8 cellular contexts compared by ENCODE assay signal in the genomic region with DNA sequence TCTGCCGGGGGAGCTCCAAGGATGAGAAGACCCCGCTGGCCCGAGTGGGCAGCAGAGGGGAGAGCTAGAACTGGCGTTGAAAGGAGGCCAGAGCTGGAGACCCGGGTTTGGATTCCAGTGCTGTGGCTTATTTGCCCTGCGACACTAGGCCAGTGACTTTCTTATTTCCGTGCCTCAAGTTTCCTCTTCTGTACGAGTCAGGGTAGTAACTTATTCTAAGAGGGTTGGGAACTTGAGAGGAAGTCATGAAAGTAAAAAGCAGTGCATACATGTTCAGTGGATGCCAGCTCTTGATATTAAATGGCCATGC. TPM values are rescaled to one million over a fixed set of nuclear protein-coding genes. Genes with fewer than 3 reads are reported as not detected.
DNase-seq lines count a peak whose midpoint lies in the region; ATAC-seq and TF ChIP-seq lines count a peak whose summit lies in the region.

No MANE protein-coding gene starts in this region.

- ATAC-seq in activated T-cell treated with anti-CD3 and anti-CD28 coated beads, Interleukin-2, amount 50 U/mL, for 72 hours (replicated peaks in 1 of 2) = no peak
- ATAC-seq in HG03175 (IDR thresholded peaks at IDR 0.05; ENCODE audit: unreplicated experiment) = no peak

- TF ChIP-seq CTCF in stomach (IDR thresholded peaks at IDR 0.05) = peak in 2 of 7 experiments; percentile 8 to 14

- 0 to 2% (median 1%) methylated on average over 8 of the region's 8 CpGs for WGBS in stomach, 5 donors

- peaks cover 36% of the 10 kb centered on the region for H3K4me1 Mint-ChIP-seq in activated T-cell treated with anti-CD3 and anti-CD28 coated beads, Interleukin-2, amount 50 U/mL, for 72 hours (ENCODE audit: low read depth)

- H3K27ac Mint-ChIP-seq in activated T-cell treated with anti-CD3 and anti-CD28 coated beads, Interleukin-2, amount 50 U/mL, for 72 hours = peak overlapping the region; percentile 99

- H3K36me3 Mint-ChIP-seq in activated T-cell treated with anti-CD3 and anti-CD28 coated beads, Interleukin-2, amount 50 U/mL, for 72 hours (ENCODE audit: insufficient read depth in 2 of 2) = peaks cover 7 to 8% of the 10 kb centered on the region in 2 donors

- H3K27me3 ChIP-seq in BLaER1 (no peaks in the 10 kb centered on the region), stomach (no peaks in the 10 kb centered on the region)

- peak overlapping the region; percentile 88 for H3K27ac ChIP-seq in BLaER1
- H3K27ac ChIP-seq in stomach = peak overlapping the region in 4 of 5 donors; percentile 81 to 91 (median 87)

- intact Hi-C loops in stomach (cut with DNase I; ENCODE audit: low total_unique reads) = loop anchor here (10.0 kb wide), 1 partner anchor 561 kb away; no protein-coding TSS in a partner anchor

- no peaks in the 10 kb centered on the region for H3K9me3 ChIP-seq in BLaER1
- H3K9me3 ChIP-seq in stomach = no peaks in the 10 kb centered on the region

- no peaks in the 10 kb centered on the region for H3K27me3 Mint-ChIP-seq in activated T-cell treated with anti-CD3 and anti-CD28 coated beads, Interleukin-2, amount 50 U/mL, for 72 hours (ENCODE audit: low read depth)

- H3K9me3 Mint-ChIP-seq in activated T-cell treated with anti-CD3 and anti-CD28 coated beads, Interleukin-2, amount 50 U/mL, for 72 hours = no peaks in the 10 kb centered on the region

- TF ChIP-seq POLR2A in stomach (IDR thresholded peaks at IDR 0.05) = no peak

- H3K4me1 ChIP-seq in BLaER1 (peaks cover 15% of the 10 kb centered on the region), stomach (peaks cover 12 to 68% (median 44%) of the 10 kb centered on the region in 4 donors)

- no peak for TF ChIP-seq EP300 in stomach (IDR thresholded peaks at IDR 0.05)

- peak overlapping the region; percentile 89 for H3K4me2 ChIP-seq in BLaER1

- H3K9ac ChIP-seq in BLaER1 = peak overlapping the region; percentile 91

- DNase-seq in HPDE6-E6E7 (ENCODE audit: extremely low spot score) = peak; percentile 16
- DNase-seq in activated T-cell treated with anti-CD3 and anti-CD28 coated beads, Interleukin-2, amount 50 U/mL, for 72 hours = no peak
- DNase-seq in stomach = no peak
- no peak for DNase-seq in NCI-H1092 treated with DMSO at 0.1 percent for 48 hours (lab: John Stamatoyannopoulos, UW)
- no peak for DNase-seq in NCI-H1417 (lab: John Stamatoyannopoulos, UW)

- H3K4me3 Mint-ChIP-seq in activated T-cell treated with anti-CD3 and anti-CD28 coated beads, Interleukin-2, amount 50 U/mL, for 72 hours = peak overlapping the region; percentile 100

- H3K4me3 ChIP-seq in BLaER1 (peak overlapping the region; percentile 89), iPS-11a (ENCODE audit: low read depth, low read length) (peak overlapping the region; percentile 89), stomach (peak overlapping the region; percentile 74 to 99 (median 92))

- peaks cover 52% of the 10 kb centered on the region for H4K20me1 ChIP-seq in BLaER1

- H3K36me3 ChIP-seq in BLaER1 (peaks cover 44% of the 10 kb centered on the region), stomach (peaks cover 23 to 43% (median 40%) of the 10 kb centered on the region in 4 donors)

RNA-seq across cellular contexts. Expression of a gene that starts 0.7 kb away (rescaled TPM):
- total RNA-seq in activated T-cell treated with anti-CD3 and anti-CD28 coated beads, Interleukin-2, amount 50 U/mL, for 72 hours = 10 to 100 TPM; 47.0 to 49.5 TPM
- total RNA-seq in stomach = 100 to 1,000 TPM in 2 of 5 donors, 10 to 100 TPM in 2, 1 to 10 TPM in 1; 8.2 to 175 (median 61.0) TPM
- 100 to 1,000 TPM in 2 of 3 donors, 10 to 100 TPM in 1; 77.5 to 145 (median 102) TPM for polyA plus RNA-seq in stomach

RNA-seq across cellular contexts. Expression of a gene that starts 11.8 kb away (rescaled TPM):
- 100 to 1,000 TPM; 112 TPM for total RNA-seq in activated T-cell treated with anti-CD3 and anti-CD28 coated beads, Interleukin-2, amount 50 U/mL, for 72 hours
- total RNA-seq in stomach = 10 to 100 TPM in 4 of 5 donors, 1 to 10 TPM in 1; 2.0 to 92.4 (median 27.1) TPM
- 10 to 100 TPM; 24.2 to 32.8 (median 30.4) TPM for polyA plus RNA-seq in stomach

RNA-seq across cellular contexts. Expression of a gene that starts 12.6 kb away (rescaled TPM):
- not detected for total RNA-seq in activated T-cell treated with anti-CD3 and anti-CD28 coated beads, Interleukin-2, amount 50 U/mL, for 72 hours
- total RNA-seq in stomach = not detected
- polyA plus RNA-seq in stomach = not detected

RNA-seq across cellular contexts. Expression of a gene that starts 42.4 kb away (rescaled TPM):
- 10 to 100 TPM; 29.9 to 37.2 TPM for total RNA-seq in activated T-cell treated with anti-CD3 and anti-CD28 coated beads, Interleukin-2, amount 50 U/mL, for 72 hours
- total RNA-seq in stomach = 10 to 100 TPM in 3 of 5 donors, 1 to 10 TPM in 2; 6.2 to 24.5 (median 10.6) TPM
- 10 to 100 TPM in 1 of 3 donors, 1 to 10 TPM in 2; 8.2 to 17.7 (median 8.2) TPM for polyA plus RNA-seq in stomach
